Comparison of ENCODE assay signal across 8 cellular contexts in the genomic region with DNA sequence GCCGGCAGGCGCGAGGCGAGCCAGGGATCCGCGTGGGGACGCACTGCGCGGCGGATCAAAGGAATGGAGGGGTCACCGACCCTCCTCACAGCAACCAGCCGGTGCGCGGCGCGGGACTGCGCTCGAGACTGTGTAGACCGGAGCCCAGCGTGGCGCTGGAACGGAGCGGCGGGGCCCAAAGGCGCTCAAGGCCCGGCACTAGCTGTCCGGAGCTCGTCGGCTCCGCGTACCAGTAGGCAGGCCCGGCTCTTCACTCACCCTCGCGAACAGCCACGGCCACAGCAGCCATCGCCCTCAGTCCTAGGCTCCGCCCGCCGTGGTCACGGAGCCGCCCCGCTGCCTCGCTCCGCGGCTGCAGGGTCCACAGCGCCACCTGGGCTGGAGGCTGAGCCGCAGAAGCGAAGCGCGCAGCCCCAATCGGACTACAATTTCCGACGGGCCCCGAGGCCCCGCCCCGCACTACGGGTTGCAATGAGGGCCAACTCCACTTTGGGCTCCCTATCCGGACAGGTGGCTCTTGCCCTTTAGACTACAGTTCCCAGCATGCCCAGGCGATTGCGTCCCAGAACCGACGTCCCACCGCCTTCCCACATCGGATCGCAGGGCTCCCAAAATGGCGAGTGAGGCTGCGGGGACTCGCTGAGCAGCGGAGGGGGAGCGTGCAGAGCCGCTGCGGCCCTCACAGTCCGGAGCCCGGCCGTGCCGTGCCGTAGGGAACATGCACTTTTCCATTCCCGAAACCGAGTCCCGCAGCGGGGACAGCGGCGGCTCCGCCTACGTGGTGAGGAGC. TPM values are rescaled to one million over a fixed set of nuclear protein-coding genes. Genes with fewer than 3 reads are reported as not detected.
A peak's percentile ranks its signal among the peaks of the same experiment; 100 is the strongest.
DNase-seq lines count a peak whose midpoint lies in the region; ATAC-seq and FAIRE-seq lines count a peak whose summit lies in the region.

A gene (minus strand): TSS at position 313 of the 790 bp plus-strand sequence. CDS start 24 bp downstream, at position 289.
A gene with protein sequence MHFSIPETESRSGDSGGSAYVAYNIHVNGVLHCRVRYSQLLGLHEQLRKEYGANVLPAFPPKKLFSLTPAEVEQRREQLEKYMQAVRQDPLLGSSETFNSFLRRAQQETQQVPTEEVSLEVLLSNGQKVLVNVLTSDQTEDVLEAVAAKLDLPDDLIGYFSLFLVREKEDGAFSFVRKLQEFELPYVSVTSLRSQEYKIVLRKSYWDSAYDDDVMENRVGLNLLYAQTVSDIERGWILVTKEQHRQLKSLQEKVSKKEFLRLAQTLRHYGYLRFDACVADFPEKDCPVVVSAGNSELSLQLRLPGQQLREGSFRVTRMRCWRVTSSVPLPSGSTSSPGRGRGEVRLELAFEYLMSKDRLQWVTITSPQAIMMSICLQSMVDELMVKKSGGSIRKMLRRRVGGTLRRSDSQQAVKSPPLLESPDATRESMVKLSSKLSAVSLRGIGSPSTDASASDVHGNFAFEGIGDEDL (plus strand): TSS at position 591 of the 790 bp plus-strand sequence. CDS start 128 bp downstream, at position 719.

- peak within 1 kb of the TSS; percentile 89 for H3K27ac ChIP-seq in effector memory CD4-positive, alpha-beta T cell (ENCODE audit: insufficient read depth, low read length, poor library complexity, severe bottlenecking)

- H3K27me3 ChIP-seq in effector memory CD4-positive, alpha-beta T cell (replicated peaks; ENCODE audit: control insufficient read depth, insufficient read depth, low read length, poor library complexity, severe bottlenecking), result no peaks in the 10 kb centered on the region

- H3K9me3 ChIP-seq in effector memory CD4-positive, alpha-beta T cell (ENCODE audit: control insufficient read depth, low read length), result no peaks in the 10 kb centered on the region

- peaks cover 24% of the 10 kb centered on the region for H3K4me1 ChIP-seq in effector memory CD4-positive, alpha-beta T cell (ENCODE audit: control insufficient read depth, insufficient read depth, low read length, poor library complexity, severe bottlenecking)

- peak within 1 kb of the TSS; percentile 96 for H3K4me3 ChIP-seq in effector memory CD4-positive, alpha-beta T cell (ENCODE audit: insufficient read depth, low read depth, low read length, poor library complexity, severe bottlenecking)

- FAIRE-seq in HTR-8/SVneo (lab: Jason Lieb, UNC), result peak; percentile 98

- in situ Hi-C loops in Caki2 (cut with HindIII; ENCODE audit: low pct_unique_long_range_greater_than_20kb, low sequenced_read_pairs), result no loop called here

- DNase-seq in Caki2 (ENCODE audit: low read depth) (peak; percentile 98), HTR-8/SVneo (ENCODE audit: insufficient read length, low spot score) (peak; percentile 98), NOMO-1 treated with DMSO at 0.1 percent for 48 hours (lab: John Stamatoyannopoulos, UW; ENCODE audit: unreplicated experiment) (peak; percentile 98), medulla oblongata (ENCODE audit: extremely low spot score) (peak; percentile 99)
- DNase-seq in activated CD8-positive, alpha-beta memory T cell treated with anti-CD3 and anti-CD28 coated beads for 4 hours (ENCODE audit: low read depth in 2 of 2), result peak; percentile 98
- DNase-seq in effector memory CD4-positive, alpha-beta T cell, result peak; percentile 98 to 100 (median 99)
- DNase-seq in stimulated activated CD8-positive, alpha-beta memory T cell treated with anti-CD3 and anti-CD28 coated beads, Interleukin-12 subunit alpha, Interleukin-12 subunit beta, amount 100 ng/mL, for 1 hour (ENCODE audit: low read depth), result peak; percentile 98

- H3K36me3 ChIP-seq in effector memory CD4-positive, alpha-beta T cell (ENCODE audit: control insufficient read depth, insufficient read depth, low read length), result peaks cover 53% of the 10 kb centered on the region

- ATAC-seq in GM21367 (IDR thresholded peaks at IDR 0.05; ENCODE audit: unreplicated experiment), result peak; percentile 82

RNA-seq across cellular contexts. Expression of the first gene that starts in this region (rescaled TPM):
- 23.5 and 43.0 TPM in 2 replicates for total RNA-seq in Caki2 (2014; rRNA removed; shearing (Covaris generic); ENCODE audit: low replicate concordance)

RNA-seq across cellular contexts. Expression of the second gene that starts in this region (rescaled TPM):
- 307 and 358 TPM in 2 replicates for total RNA-seq in Caki2 (2014; rRNA removed; shearing (Covaris generic); ENCODE audit: low replicate concordance)

Comparison
In these comparisons a context has a peak if more than half of its experiments do, and no peak if none do; other contexts are left out.
1. Peak in every context shown above with its lines: DNase-seq, ATAC-seq, H3K4me3 ChIP-seq and H3K27ac ChIP-seq.